ENCODE assay signal across 8 cellular contexts in the genomic region with DNA sequence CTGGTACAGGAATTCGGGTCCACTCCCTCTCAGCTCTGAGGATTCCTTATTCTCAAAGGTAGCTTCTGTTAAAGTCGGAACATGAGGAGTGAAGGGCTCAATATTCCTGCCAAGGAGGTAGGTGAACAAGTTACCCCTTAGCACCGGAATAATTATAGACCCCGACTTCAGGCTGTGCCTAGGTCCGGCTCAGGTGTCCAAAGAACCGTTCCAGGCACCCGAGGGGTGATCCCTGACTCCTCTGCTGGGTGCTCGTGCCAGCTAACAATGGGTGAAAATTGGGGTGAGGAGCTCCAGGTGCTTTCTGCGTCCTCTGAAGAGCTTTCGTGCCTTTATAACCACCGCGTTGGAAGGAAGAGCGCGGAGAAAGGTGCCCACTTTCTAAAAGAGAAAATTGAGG. TPM values are rescaled to one million over a fixed set of nuclear protein-coding genes. Genes with fewer than 3 reads are reported as not detected.
DNase-seq lines count a peak whose midpoint lies in the region; ATAC-seq and TF ChIP-seq lines count a peak whose summit lies in the region.

No MANE protein-coding gene starts in this region.

- TF ChIP-seq CTCF in AG04450 (IDR thresholded peaks at IDR 0.05; ENCODE audit: low read depth, low read length) (no peak), chondrocyte (IDR thresholded peaks at IDR 0.05) (no peak)

- DNase-seq in AG04450 (ENCODE audit: low read depth, low spot score), result no peak
- DNase-seq in chondrocyte (ENCODE audit: low spot score), result no peak
- DNase-seq in naive B cell, result no peak
- DNase-seq in RPMI8226, result no peak
- no peak for DNase-seq in AML-193 (lab: John Stamatoyannopoulos, UW)
- DNase-seq in NCI-H1436 treated with DMSO at 0.1 percent for 48 hours (lab: John Stamatoyannopoulos, UW), result no peak

- ATAC-seq in naive B cell (ENCODE audit: low read depth in 2 of 2) (no peak), HG02870 (IDR thresholded peaks at IDR 0.05; ENCODE audit: unreplicated experiment) (no peak)

- no peaks in the 10 kb centered on the region for H3K9me3 Mint-ChIP-seq in IgD-negative memory B cell
- no peaks in the 10 kb centered on the region for H3K9me3 Mint-ChIP-seq in chondrocyte (ENCODE audit: low read depth)
- no peaks in the 10 kb centered on the region for H3K9me3 Mint-ChIP-seq in naive B cell

- peak overlapping the region; percentile 93 to 98 (median 97) for H3K27ac Mint-ChIP-seq in IgD-negative memory B cell
- peak overlapping the region; percentile 98 for H3K27ac Mint-ChIP-seq in chondrocyte (ENCODE audit: unreplicated experiment)
- H3K27ac Mint-ChIP-seq in naive B cell, result peak overlapping the region; percentile 96 to 99 (median 98)

- H3K4me1 Mint-ChIP-seq in IgD-negative memory B cell (peaks cover 30 to 45% (median 41%) of the 10 kb centered on the region in 3 donors), chondrocyte (ENCODE audit: low read depth) (peaks cover 40% of the 10 kb centered on the region), naive B cell (peaks cover 36 to 69% (median 65%) of the 10 kb centered on the region in 3 donors)

- no peaks in the 10 kb centered on the region; the same call in 1 of the 2 replicates for H3K9me3 ChIP-seq in AG04450 (ENCODE audit: control insufficient read depth, insufficient read depth, low read length)

- CTCF ChIA-PET in AG04450 (lab: Charles Lee), result interaction anchor here (0.6 to 3.5 kb wide), 4 partner anchors 24 to 86 kb away, joined by 3 to 39 read pairs (median 14); a partner anchor contains a TSS

- H3K27me3 Mint-ChIP-seq in IgD-negative memory B cell (no peaks in the 10 kb centered on the region), chondrocyte (ENCODE audit: low read depth) (no peaks in the 10 kb centered on the region), naive B cell (no peaks in the 10 kb centered on the region)

- H3K4me3 ChIP-seq in AG04450 (ENCODE audit: low read depth, low read length), result peak overlapping the region; percentile 74

- no peaks in the 10 kb centered on the region for H3K27me3 ChIP-seq in AG04450 (ENCODE audit: control insufficient read depth, insufficient read depth, low read length)

- peak overlapping the region; percentile 94 to 100 (median 98) for H3K4me3 Mint-ChIP-seq in IgD-negative memory B cell
- H3K4me3 Mint-ChIP-seq in chondrocyte (ENCODE audit: unreplicated experiment), result peak overlapping the region; percentile 93
- H3K4me3 Mint-ChIP-seq in naive B cell, result peak overlapping the region; percentile 91 to 100 (median 96)

- peak overlapping the region; percentile 100 for H3K27ac ChIP-seq in AG04450 (ENCODE audit: low read depth, low read length)

- POLR2A ChIA-PET in AG04450 (lab: Yijun Ruan, JAX), result interaction anchor here (0.6 to 3.1 kb wide), 12 partner anchors 8 to 34 kb away, joined by 3 to 32 read pairs (median 8); a partner anchor contains a TSS

- H3K36me3 Mint-ChIP-seq in IgD-negative memory B cell (peaks cover 2% of the 10 kb centered on the region), chondrocyte (ENCODE audit: low read depth) (peaks cover 4% of the 10 kb centered on the region), naive B cell (peaks cover 0 to 5% of the 10 kb centered on the region in 2 donors)

RNA-seq across cellular contexts. Expression of a gene that starts 0.4 kb away (rescaled TPM):
- polyA plus RNA-seq in AG04450 (2011; rRNA removed), result 34.5 and 43.7 TPM in 2 replicates
- 37.5 and 46.2 TPM in 2 replicates for polyA minus RNA-seq in AG04450 (2011; rRNA and poly(A)+ RNA removed)
- 594 TPM for polyA plus RNA-seq in IgD-negative memory B cell
- 40.8 to 60.0 TPM (median 41.4 TPM) in 3 replicates for total RNA-seq in chondrocyte
- 1,000 to 10,000 TPM; 1,105 to 1,945 (median 1,251) TPM for polyA plus RNA-seq in naive B cell (ENCODE audit: low read depth in 6 of 6)

RNA-seq across cellular contexts. Expression of a gene that starts 0.9 kb away (rescaled TPM):
- 71.7 and 79.2 TPM in 2 replicates for polyA plus RNA-seq in AG04450 (2011; rRNA removed)
- 29.8 and 40.9 TPM in 2 replicates for polyA minus RNA-seq in AG04450 (2011; rRNA and poly(A)+ RNA removed)
- polyA plus RNA-seq in IgD-negative memory B cell, result 44.1 TPM
- total RNA-seq in chondrocyte, result 39.2 to 60.0 TPM (median 46.7 TPM) in 3 replicates
- 10 to 100 TPM; 37.9 to 56.4 (median 41.9) TPM for polyA plus RNA-seq in naive B cell (ENCODE audit: low read depth in 6 of 6)

RNA-seq across cellular contexts. Expression of a gene that starts 28.2 kb away (rescaled TPM):
- polyA plus RNA-seq in AG04450 (2011; rRNA removed) (20.3 and 24.9 TPM in 2 replicates), IgD-negative memory B cell (46.1 TPM), naive B cell (ENCODE audit: low read depth in 6 of 6) (10 to 100 TPM; 38.3 to 62.2 (median 46.4) TPM)
- 16.5 and 24.6 TPM in 2 replicates for polyA minus RNA-seq in AG04450 (2011; rRNA and poly(A)+ RNA removed)
- total RNA-seq in chondrocyte, result 31.9 to 41.4 TPM (median 32.2 TPM) in 3 replicates

RNA-seq across cellular contexts. Expression of a gene that starts 28.3 kb away (rescaled TPM):
- polyA plus RNA-seq in AG04450 (2011; rRNA removed) (286 and 340 TPM in 2 replicates), IgD-negative memory B cell (81.7 TPM), naive B cell (ENCODE audit: low read depth in 6 of 6) (100 to 1,000 TPM; 103 to 177 (median 111) TPM)
- 432 and 481 TPM in 2 replicates for polyA minus RNA-seq in AG04450 (2011; rRNA and poly(A)+ RNA removed)
- total RNA-seq in chondrocyte, result 188 to 264 TPM (median 194 TPM) in 3 replicates

RNA-seq across cellular contexts. Expression of a gene that starts 31.1 kb away (rescaled TPM):
- polyA plus RNA-seq in AG04450 (2011; rRNA removed) (28.8 and 32.6 TPM in 2 replicates), IgD-negative memory B cell (67.0 TPM), naive B cell (ENCODE audit: low read depth in 6 of 6) (10 to 100 TPM; 36.4 to 76.6 (median 65.0) TPM)
- 18.0 and 21.6 TPM in 2 replicates for polyA minus RNA-seq in AG04450 (2011; rRNA and poly(A)+ RNA removed)
- 9.3 to 14.4 TPM (median 9.8 TPM) in 3 replicates for total RNA-seq in chondrocyte

Comparison
In these comparisons a context has a peak if more than half of its experiments do, and no peak if none do; other contexts are left out.
1. RNA of a gene that starts 0.4 kb away (polyA plus RNA-seq): 1,105 to 1,945 TPM in naive B cell and 594 TPM in IgD-negative memory B cell (single experiment); 34.5 to 43.7 TPM in AG04450; every median in the first group is over 10 times any median in the second.
2. Peak in every context shown above with its lines, with median percentiles within 50 percentile points of each other: H3K27ac Mint-ChIP-seq and H3K4me3 Mint-ChIP-seq.